ENCODE assay signal across 14 cellular contexts in genomic region chr7:84674236-84674913, GRCh38.
A peak's percentile ranks its signal among the peaks of the same experiment; 100 is the strongest.
DNase-seq lines count a peak whose midpoint lies in the region; TF ChIP-seq lines count a peak whose summit lies in the region.
"Had no signal": no experiment of that assay in that cellular context is flagged by ENCODE, and none has a peak within 500 bp of the region (broad histone marks: within the 10 kb centered on the region; RNA-seq: fewer than 3 reads in every experiment).

No MANE protein-coding gene starts in this region.

- H3K9me3 ChIP-seq in PC-9 (ENCODE audit: insufficient read depth, low read depth): no peaks in the 10 kb centered on the region; the same call in 1 of the 2 replicates
- H3K9me3 ChIP-seq: upper lobe of right lung had no signal

- H3K4me1 ChIP-seq in PC-9 (replicated peaks; ENCODE audit: insufficient read depth): peaks cover 9% of the 10 kb centered on the region; the same call in 1 of the 2 replicates
- H3K4me1 ChIP-seq: upper lobe of right lung had no signal

- no peak overlapping the region for H3K27ac ChIP-seq in PC-9
- H3K27ac ChIP-seq: upper lobe of right lung had no signal

- H2AFZ ChIP-seq in PC-9: no peak overlapping the region

- H3K9me2 ChIP-seq in PC-9 (ENCODE audit: insufficient read depth): no peaks in the 10 kb centered on the region; the same call in 1 of the 2 replicates

- peak overlapping the region; percentile 22 for H3K27ac Mint-ChIP-seq in T-helper 2 cell treated with Interferon-gamma antibody and Interleukin-4, amounts not matched to agents 5 μg/mL and 100 μg/mL, for 36 hours
- H3K27ac Mint-ChIP-seq: T-helper 1 cell treated with Interleukin-12 subunit alpha and Interleukin-12 subunit beta and Interleukin-4 antibody, amounts not matched to agents 30 μg/mL and 1 μg/mL, for 36 hours had no signal

- no peaks in the 10 kb centered on the region for H3K79me2 ChIP-seq in PC-9 (ENCODE audit: low read depth)

- H3K4me1 Mint-ChIP-seq in T-helper 2 cell treated with Interferon-gamma antibody and Interleukin-4, amounts not matched to agents 5 μg/mL and 100 μg/mL, for 36 hours (ENCODE audit: low read depth): peaks cover 27% of the 10 kb centered on the region

- H3K36me3 ChIP-seq in PC-9 (ENCODE audit: low read depth): peaks cover 3% of the 10 kb centered on the region
- H3K36me3 ChIP-seq: upper lobe of right lung had no signal

- H3K4me2 ChIP-seq in PC-9: no peak overlapping the region

- CTCF ChIA-PET in PC-9 (lab: Charles Lee): no interaction called here

- DNase-seq in T-helper 2 cell treated with Interferon-gamma antibody and Interleukin-4, amounts not matched to agents 5 μg/mL and 100 μg/mL, for 36 hours (ENCODE audit: low spot score): no peak
- DNase-seq in T-helper 2 cell (no peak), NCI-H748 (lab: John Stamatoyannopoulos, UW; ENCODE audit: unreplicated experiment) (peak; percentile 67), dermis blood vessel endothelial cell (peak; percentile 81), renal cortical epithelial cell (ENCODE audit: low read depth) (peak; percentile 87), DMS79 treated with DMSO at 0.1 percent for 48 hours (lab: John Stamatoyannopoulos, UW) (no peak), PC-9 (no peak), G401 (ENCODE audit: low spot score) (no peak)
- DNase-seq: activated CD4-positive, alpha-beta T cell treated with anti-CD3 and anti-CD28 coated beads, Interleukin-2, amount 50 U/mL, for 48 hours; activated effector memory CD4-positive, alpha-beta T cell treated with anti-CD3 and anti-CD28 coated beads, Interleukin-2, amount 50 U/mL, for 16 hours; HCEC 1CT; NCI-H1436; upper lobe of right lung had no signal

- TF ChIP-seq CTCF in PC-9 (conservative IDR thresholded peaks at IDR 0.05): no peak

- no peaks in the 10 kb centered on the region for H3K36me3 Mint-ChIP-seq in T-helper 2 cell treated with Interferon-gamma antibody and Interleukin-4, amounts not matched to agents 5 μg/mL and 100 μg/mL, for 36 hours (ENCODE audit: low read depth)

- in situ Hi-C loops in G401 (cut with HindIII; ENCODE audit: low sequenced_read_pairs): no loop called here

- BruUV-seq in PC-9 (replicated peaks; lab: Mats Ljungman, UMichigan): no TSS peak

- POLR2A ChIA-PET in PC-9 (lab: Charles Lee; ENCODE audit: unreplicated experiment): no interaction called here

- no peak overlapping the region for H3K4me3 ChIP-seq in PC-9
- H3K4me3 ChIP-seq: upper lobe of right lung had no signal

- no peaks in the 10 kb centered on the region for H3K9me3 Mint-ChIP-seq in T-helper 2 cell treated with Interferon-gamma antibody and Interleukin-4, amounts not matched to agents 5 μg/mL and 100 μg/mL, for 36 hours
- H3K9me3 Mint-ChIP-seq: T-helper 1 cell treated with Interleukin-12 subunit alpha and Interleukin-12 subunit beta and Interleukin-4 antibody, amounts not matched to agents 30 μg/mL and 1 μg/mL, for 36 hours had no signal

- 0 out of 2 replicates have a peak, but pooled peaks cover 5% of the 10 kb centered on the region for H3F3A ChIP-seq in PC-9 (ENCODE audit: insufficient read depth, low read depth)

- no peaks in the 10 kb centered on the region for H3K27me3 ChIP-seq in PC-9 (ENCODE audit: insufficient read depth, low read depth)
- H3K27me3 ChIP-seq: upper lobe of right lung had no signal

- H3K27me3 Mint-ChIP-seq in T-helper 2 cell treated with Interferon-gamma antibody and Interleukin-4, amounts not matched to agents 5 μg/mL and 100 μg/mL, for 36 hours (ENCODE audit: low read depth): peaks cover 3% of the 10 kb centered on the region

- H4K20me1 ChIP-seq in PC-9 (ENCODE audit: insufficient read depth): no peaks in the 10 kb centered on the region

- H3K4me3 Mint-ChIP-seq in T-helper 2 cell treated with Interferon-gamma antibody and Interleukin-4, amounts not matched to agents 5 μg/mL and 100 μg/mL, for 36 hours: no peak overlapping the region
- H3K4me3 Mint-ChIP-seq: T-helper 1 cell treated with Interleukin-12 subunit alpha and Interleukin-12 subunit beta and Interleukin-4 antibody, amounts not matched to agents 30 μg/mL and 1 μg/mL, for 36 hours had no signal

- intact Hi-C loops in PC-9 (cut with micrococcal nuclease; ENCODE audit: unreplicated experiment): no loop called here

Comparison
In these comparisons a context has a peak if more than half of its experiments do, and no peak if none do; other contexts are left out.
1. DNase-seq: peak in NCI-H748 (single experiment), dermis blood vessel endothelial cell (single experiment) and renal cortical epithelial cell (single experiment); none in T-helper 2 cell treated with Interferon-gamma antibody and Interleukin-4, amounts not matched to agents 5 μg/mL and 100 μg/mL, for 36 hours (single experiment), T-helper 2 cell (0 of 5), DMS79 treated with DMSO at 0.1 percent for 48 hours (single experiment), PC-9 (0 of 2) and G401 (single experiment).